In genomic region chr18:7146067-7146466, GRCh38 we compare ENCODE assay signal across 21 cellular contexts. TPM values are rescaled to one million over a fixed set of nuclear protein-coding genes. Genes with fewer than 3 reads are reported as not detected.
DNase-seq lines count a peak whose midpoint lies in the region; FAIRE-seq and TF ChIP-seq lines count a peak whose summit lies in the region.
"Had no signal": no experiment of that assay in that cellular context is flagged by ENCODE, and none has a peak within 500 bp of the region (broad histone marks: within the 10 kb centered on the region; RNA-seq: fewer than 3 reads in every experiment).

No MANE protein-coding gene starts in this region.

- no peak overlapping the region for H3K27ac ChIP-seq in CD8-positive, alpha-beta memory T cell (ENCODE audit: low read depth, low read length)
- H3K27ac ChIP-seq: GM23248, PC-9 had no signal

- no peaks in the 10 kb centered on the region for H3K9me3 Mint-ChIP-seq in nephron progenitor cell
- H3K9me3 Mint-ChIP-seq in CD8-positive, alpha-beta memory T cell: peaks cover 0 to 24% (median 11%) of the 10 kb centered on the region in 5 donors

- no peak overlapping the region for H3K27ac Mint-ChIP-seq in nephron progenitor cell
- no peak overlapping the region for H3K27ac Mint-ChIP-seq in CD8-positive, alpha-beta memory T cell
- H3K27ac Mint-ChIP-seq: CD4-positive, alpha-beta T cell had no signal

- H3K4me3 ChIP-seq in bronchial epithelial cell (ENCODE audit: low read depth, low read length): no peak overlapping the region
- H3K4me3 ChIP-seq in CD8-positive, alpha-beta memory T cell (ENCODE audit: low read length): no peak overlapping the region
- H3K4me3 ChIP-seq: GM23248, MG63, PC-9 had no signal

- CTCF ChIA-PET in CD8-positive, alpha-beta memory T cell (lab: Charles Lee): no interaction called here

- H3K4me1 ChIP-seq in CD8-positive, alpha-beta memory T cell (ENCODE audit: insufficient read depth, low read length): no peaks in the 10 kb centered on the region

- DNase-seq in HTR-8/SVneo (ENCODE audit: insufficient read length, low spot score) (no peak), bronchial epithelial cell (ENCODE audit: low read depth) (peak; percentile 30), islet precursor cell (peak; percentile 76), nephron progenitor cell (no peak), SKM-1 treated with dmso at 0.1 percent for 144 hours (lab: John Stamatoyannopoulos, UW; ENCODE audit: unreplicated experiment) (no peak), H54 (ENCODE audit: insufficient read length, low spot score) (no peak)
- no peak for DNase-seq in CD8-positive, alpha-beta memory T cell
- DNase-seq: Calu3; CD4-positive, alpha-beta T cell; GDM1; GM23248; Karpas-422; MG63; NCI-H1417; NCI-H187; NCI-H2107; NCI-H69; PC-9; RPMI8226; SHP77 had no signal

- POLR2A ChIA-PET in CD8-positive, alpha-beta memory T cell (lab: Charles Lee): no interaction called here

- no peaks in the 10 kb centered on the region for H3K9me3 ChIP-seq in CD8-positive, alpha-beta memory T cell (ENCODE audit: low read length)
- H3K9me3 ChIP-seq: MG63 had no signal

- no peaks in the 10 kb centered on the region for H3K27me3 Mint-ChIP-seq in nephron progenitor cell (ENCODE audit: low read depth, poor library complexity)
- H3K27me3 Mint-ChIP-seq in CD8-positive, alpha-beta memory T cell: no peaks in the 10 kb centered on the region
- H3K27me3 Mint-ChIP-seq: CD4-positive, alpha-beta T cell had no signal

- H3K4me1 Mint-ChIP-seq in nephron progenitor cell: peaks cover 6% of the 10 kb centered on the region
- H3K4me1 Mint-ChIP-seq in CD8-positive, alpha-beta memory T cell: no peaks in the 10 kb centered on the region

- no peaks in the 10 kb centered on the region for H3K36me3 Mint-ChIP-seq in nephron progenitor cell (ENCODE audit: low read depth)
- H3K36me3 Mint-ChIP-seq in CD8-positive, alpha-beta memory T cell: no peaks in the 10 kb centered on the region

- no peak overlapping the region for H3K4me3 Mint-ChIP-seq in nephron progenitor cell
- H3K4me3 Mint-ChIP-seq in CD8-positive, alpha-beta memory T cell: no peak overlapping the region
- H3K4me3 Mint-ChIP-seq: CD4-positive, alpha-beta T cell had no signal

- TF ChIP-seq POLR2A in H54 (IDR thresholded peaks at IDR 0.05; ENCODE audit: low read depth, low read length): no peak

- no peaks in the 10 kb centered on the region for H3K27me3 ChIP-seq in bronchial epithelial cell (ENCODE audit: control insufficient read depth, insufficient read depth, low read length)
- H3K27me3 ChIP-seq in CD8-positive, alpha-beta memory T cell (ENCODE audit: insufficient read depth, low read length, poor library complexity, severe bottlenecking): no peaks in the 10 kb centered on the region
- H3K27me3 ChIP-seq: MG63 had no signal

- no peak for TF ChIP-seq CTCF in bronchial epithelial cell (IDR thresholded peaks at IDR 0.05; ENCODE audit: insufficient read depth, low read length, severe bottlenecking)
- no peak for TF ChIP-seq CTCF in nephron progenitor cell (IDR thresholded peaks at IDR 0.05)

- H3K36me3 ChIP-seq in bronchial epithelial cell (ENCODE audit: control insufficient read depth, insufficient read depth, low read length): no peaks in the 10 kb centered on the region
- H3K36me3 ChIP-seq in CD8-positive, alpha-beta memory T cell (ENCODE audit: insufficient read depth, low read length): no peaks in the 10 kb centered on the region
- H3K36me3 ChIP-seq: MG63 had no signal

- FAIRE-seq in HTR-8/SVneo (lab: Jason Lieb, UNC) (peak; percentile 28), bronchial epithelial cell (lab: Jason Lieb, UNC) (no peak), H54 (lab: Jason Lieb, UNC) (no peak)
- FAIRE-seq: GM18507 had no signal

RNA-seq across cellular contexts. Expression of gene LAMA1, which starts 28.5 kb away (rescaled TPM):
- total RNA-seq in bronchial epithelial cell: 0.64 and 1.8 TPM in 2 replicates
- not detected for total RNA-seq in CD8-positive, alpha-beta memory T cell
- polyA plus RNA-seq in CD8-positive, alpha-beta memory T cell: not detected
- total RNA-seq: Calu3; CD4-positive, alpha-beta T cell; PC-9 had no signal

Comparison
In these comparisons a context has a peak if more than half of its experiments do, and no peak if none do; other contexts are left out.
1. DNase-seq: peak in bronchial epithelial cell (single experiment) and islet precursor cell (single experiment); none in HTR-8/SVneo (single experiment), nephron progenitor cell (single experiment), CD8-positive, alpha-beta memory T cell (0 of 5), SKM-1 treated with dmso at 0.1 percent for 144 hours (single experiment) and H54 (single experiment).